8 cellular contexts compared by ENCODE assay signal in genomic region chr3:38004415-38005075, GRCh38. TPM values are rescaled to one million over a fixed set of nuclear protein-coding genes. Genes with fewer than 3 reads are reported as not detected.
DNase-seq lines count a peak whose midpoint lies in the region; ATAC-seq and TF ChIP-seq lines count a peak whose summit lies in the region.

No MANE protein-coding gene starts in this region.

- WGBS in adrenal gland, 4 donors: 69 to 84% (median 71%) methylated on average over 6 to 14 of the region's 14 CpGs
- 63 to 74% (median 72%) methylated on average over 11 to 14 of the region's 14 CpGs for WGBS in heart left ventricle, 4 donors

- H3K9me3 ChIP-seq in adrenal gland (replicated peaks in 1 of 3) (no peaks in the 10 kb centered on the region), heart left ventricle (no peaks in the 10 kb centered on the region)

- TF ChIP-seq POLR2A in adrenal gland (IDR thresholded peaks at IDR 0.05) (no peak), heart left ventricle (IDR thresholded peaks at IDR 0.05) (no peak)

- H3K36me3 Mint-ChIP-seq in activated naive CD8-positive, alpha-beta T cell: peaks cover 2% of the 10 kb centered on the region
- H3K36me3 Mint-ChIP-seq in activated naive CD8-positive, alpha-beta T cell treated with anti-CD3 and anti-CD28 coated beads for 36 hours: peaks cover 10% of the 10 kb centered on the region

- peak; percentile 76 for TF ChIP-seq CTCF in RWPE1 (conservative IDR thresholded peaks at IDR 0.05; ENCODE audit: low read depth)
- TF ChIP-seq CTCF in adrenal gland (IDR thresholded peaks at IDR 0.05): peak; percentile 57 to 76 (median 70)
- peak; percentile 50 to 74 (median 67) for TF ChIP-seq CTCF in heart left ventricle (IDR thresholded peaks at IDR 0.05)

- no peaks in the 10 kb centered on the region for H3K4me1 ChIP-seq in adrenal gland (replicated peaks in 1 of 2)
- H3K4me1 ChIP-seq in heart left ventricle: peaks cover 0 to 20% (median 9%) of the 10 kb centered on the region in 12 donors

- H3K36me3 ChIP-seq in adrenal gland (replicated peaks in 1 of 2) (peaks cover 0 to 27% of the 10 kb centered on the region in 2 donors), heart left ventricle (peaks cover 0 to 53% (median 28%) of the 10 kb centered on the region in 9 donors)

- H3K27me3 ChIP-seq in adrenal gland: no peaks in the 10 kb centered on the region
- no peaks in the 10 kb centered on the region for H3K27me3 ChIP-seq in heart left ventricle

- H3K27me3 Mint-ChIP-seq in activated naive CD8-positive, alpha-beta T cell: no peaks in the 10 kb centered on the region
- H3K27me3 Mint-ChIP-seq in activated naive CD8-positive, alpha-beta T cell treated with anti-CD3 and anti-CD28 coated beads for 36 hours: no peaks in the 10 kb centered on the region

- H3K27ac Mint-ChIP-seq in activated naive CD8-positive, alpha-beta T cell: peak overlapping the region; percentile 43
- no peak overlapping the region for H3K27ac Mint-ChIP-seq in activated naive CD8-positive, alpha-beta T cell treated with anti-CD3 and anti-CD28 coated beads for 36 hours

- no peak overlapping the region for H3K4me3 Mint-ChIP-seq in activated naive CD8-positive, alpha-beta T cell
- no peak overlapping the region for H3K4me3 Mint-ChIP-seq in activated naive CD8-positive, alpha-beta T cell treated with anti-CD3 and anti-CD28 coated beads for 36 hours

- DNase-seq in activated naive CD8-positive, alpha-beta T cell treated with anti-CD3 and anti-CD28 coated beads for 36 hours: no peak
- DNase-seq in RWPE1 (ENCODE audit: low spot score) (peak; percentile 41), adrenal gland (peak; percentile 73 to 90 (median 82)), heart left ventricle (peak in 4 of 5 donors; percentile 64 to 87 (median 77)), posterior cingulate gyrus (peak; percentile 64 to 96 (median 84)), cortex of kidney (lab: John Stamatoyannopoulos, UW) (no peak)

- ATAC-seq in HG03571 (IDR thresholded peaks at IDR 0.05; ENCODE audit: unreplicated experiment): peak; percentile 49
- ATAC-seq in heart left ventricle: peak; percentile 62 to 76 (median 67)

- H3K4me3 ChIP-seq in adrenal gland (no peak overlapping the region), heart left ventricle (peak overlapping the region in 7 of 12 donors; percentile 20 to 57 (median 46))

- intact Hi-C loops in adrenal gland (cut with DNase I): loop anchor here (5.0 to 10.0 kb wide), 2 partner anchors 110 to 118 kb away; no protein-coding TSS in a partner anchor
- intact Hi-C loops in heart left ventricle (cut with DNase I): loop anchor here in 3 of 10 donors (2.0 to 10.0 kb wide), 5 partner anchors 36 to 473 kb away; no protein-coding TSS in a partner anchor
- intact Hi-C loops in posterior cingulate gyrus (cut with DNase I): loop anchor here (10.0 kb wide), 1 partner anchor 160 kb away; the partner anchor contains the start of gene OXSR1

- H3K4me1 Mint-ChIP-seq in activated naive CD8-positive, alpha-beta T cell (ENCODE audit: low read depth): peaks cover 15% of the 10 kb centered on the region
- H3K4me1 Mint-ChIP-seq in activated naive CD8-positive, alpha-beta T cell treated with anti-CD3 and anti-CD28 coated beads for 36 hours: peaks cover 13% of the 10 kb centered on the region

- H3K9me3 Mint-ChIP-seq in activated naive CD8-positive, alpha-beta T cell (ENCODE audit: low read depth): no peaks in the 10 kb centered on the region
- no peaks in the 10 kb centered on the region for H3K9me3 Mint-ChIP-seq in activated naive CD8-positive, alpha-beta T cell treated with anti-CD3 and anti-CD28 coated beads for 36 hours

- CTCF ChIA-PET in RWPE1 (lab: Yijun Ruan, JAX): interaction anchor here (0.7 to 1.2 kb wide), 5 partner anchors 11 to 323 kb away, joined by 3 to 5 read pairs (median 4); no protein-coding TSS in a partner anchor

- H3K27ac ChIP-seq in RWPE1 (peak overlapping the region; percentile 58), adrenal gland (no peak overlapping the region), heart left ventricle (peak overlapping the region in 11 of 12 donors; percentile 1 to 86 (median 62))

- POLR2A ChIA-PET in RWPE1 (lab: Yijun Ruan, JAX; ENCODE audit: low non-redundant PET): no interaction called here

RNA-seq across cellular contexts. Expression of gene VILL, which starts 14.0 kb away (rescaled TPM):
- 10 to 100 TPM; 14.4 to 15.0 TPM for total RNA-seq in activated naive CD8-positive, alpha-beta T cell treated with anti-CD3 and anti-CD28 coated beads for 36 hours
- total RNA-seq in adrenal gland: 1 to 10 TPM; 2.5 to 8.0 (median 6.5) TPM
- polyA plus RNA-seq in adrenal gland: 10 to 100 TPM in 1 of 3 donors, 1 to 10 TPM in 2; 1.7 to 18.0 (median 9.7) TPM
- total RNA-seq in heart left ventricle: 1 to 10 TPM; 1.1 to 6.3 (median 2.6) TPM
- 1 to 10 TPM; 2.7 to 3.4 TPM for polyA plus RNA-seq in heart left ventricle

RNA-seq across cellular contexts. Expression of gene PLCD1, which starts 24.9 kb away (rescaled TPM):
- 1 to 10 TPM; 5.7 to 9.1 TPM for total RNA-seq in activated naive CD8-positive, alpha-beta T cell treated with anti-CD3 and anti-CD28 coated beads for 36 hours
- total RNA-seq in adrenal gland (10 to 100 TPM in 7 of 8 donors, 1 to 10 TPM in 1; 9.7 to 97.3 (median 29.2) TPM), heart left ventricle (10 to 100 TPM in 7 of 9 donors, 1 to 10 TPM in 2; 8.1 to 14.9 (median 12.4) TPM)
- polyA plus RNA-seq in adrenal gland (10 to 100 TPM; 11.3 to 42.7 (median 40.9) TPM), heart left ventricle (10 to 100 TPM in 1 of 2 donors, 1 to 10 TPM in 1; 9.5 to 10.6 TPM)

RNA-seq across cellular contexts. Expression of gene DLEC1, which starts 34.5 kb away (rescaled TPM):
- total RNA-seq in activated naive CD8-positive, alpha-beta T cell treated with anti-CD3 and anti-CD28 coated beads for 36 hours: under 1 TPM; 0.12 to 0.52 TPM
- total RNA-seq in adrenal gland (1 to 10 TPM in 5 of 8 donors, under 1 TPM in 3; 0.18 to 2.0 (median 1.1) TPM), heart left ventricle (1 to 10 TPM in 1 of 9 donors, under 1 TPM in 7, not detected in 1; 0.07 to 1.3 (median 0.16) TPM)
- polyA plus RNA-seq in adrenal gland (1 to 10 TPM in 2 of 3 donors, under 1 TPM in 1; 0.20 to 2.0 (median 1.7) TPM), heart left ventricle (under 1 TPM; 0.06 to 0.61 TPM)

Comparison
In these comparisons a context has a peak if more than half of its experiments do, and no peak if none do; other contexts are left out.
1. DNase-seq: peak in RWPE1 (single experiment), adrenal gland (7 of 7), heart left ventricle (4 of 5) and posterior cingulate gyrus (10 of 10); none in activated naive CD8-positive, alpha-beta T cell treated with anti-CD3 and anti-CD28 coated beads for 36 hours (single experiment) and cortex of kidney (single experiment).
2. H3K27ac ChIP-seq: peak in RWPE1 (single experiment) and heart left ventricle (11 of 12); none in adrenal gland (0 of 5).
3. H3K4me3 ChIP-seq: peak in heart left ventricle (7 of 12); none in adrenal gland (0 of 4).
4. Peak in every context shown above with its lines, with median percentiles within 50 percentile points of each other: CTCF ChIP-seq.